In the genomic region with DNA sequence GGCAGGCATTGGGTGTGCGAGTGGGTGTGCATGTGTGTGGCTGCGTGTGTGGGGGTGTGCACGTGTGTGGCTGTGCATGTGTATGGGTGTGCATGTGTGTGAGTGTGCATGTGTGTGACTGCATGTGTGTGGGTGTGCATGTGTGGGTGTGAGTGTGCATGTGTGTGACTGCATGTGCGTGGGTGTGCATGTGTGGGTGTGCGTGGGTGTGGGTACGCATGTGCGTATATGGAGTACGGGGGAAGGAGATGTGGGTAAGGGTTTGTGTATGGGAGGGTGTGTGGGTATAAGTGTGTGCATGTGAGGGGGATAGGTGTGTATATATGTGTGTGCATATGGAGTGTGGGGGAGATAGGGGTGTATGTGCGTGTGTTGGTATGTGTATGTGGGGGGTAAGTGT, we compare ENCODE assay signal across 2 cellular contexts.
A peak's percentile ranks its signal among the peaks of the same experiment; 100 is the strongest.
TF ChIP-seq lines count a peak whose summit lies in the region.

No MANE protein-coding gene starts in this region.

TF ChIP-seq in GM12891, 5 proteins besides CTCF, POLR2A, EP300 and RAD21:
- TF ChIP-seq PAX5 (IDR thresholded peaks at IDR 0.05; ENCODE audit: insufficient read depth, low read length, severe bottlenecking) = no peak
- TF ChIP-seq POU2F2 (IDR thresholded peaks at IDR 0.05; ENCODE audit: low read depth, low read length) = no peak
- TF ChIP-seq SPI1 (IDR thresholded peaks at IDR 0.05; ENCODE audit: low read depth, low read length) = no peak
- TF ChIP-seq POLR2AphosphoS5 (IDR thresholded peaks at IDR 0.05; ENCODE audit: low read depth, low read length) = no peak
- no peak for TF ChIP-seq TAF1 (IDR thresholded peaks at IDR 0.05; ENCODE audit: low read depth, low read length)

TF ChIP-seq in GM12878, 131 proteins besides CTCF, POLR2A, EP300 and RAD21:
- TF ChIP-seq ZNF384 (IDR thresholded peaks at IDR 0.05; ENCODE audit: borderline replicate concordance, low read depth, low read length) (no peak), CREM (IDR thresholded peaks at IDR 0.05; ENCODE audit: low read depth) (no peak), POU2F2 (IDR thresholded peaks at IDR 0.05; ENCODE audit: borderline replicate concordance, low read depth, low read length) (no peak), TAF1 (IDR thresholded peaks at IDR 0.05; ENCODE audit: borderline replicate concordance, low read depth, low read length) (no peak), SIN3A (IDR thresholded peaks at IDR 0.05; ENCODE audit: low read depth, low read length) (no peak), TCF3 (IDR thresholded peaks at IDR 0.05; ENCODE audit: borderline replicate concordance, insufficient read depth, low read depth, low read length) (peak; percentile 61; the same call in 1 of the 2 replicates), HDAC6 (IDR thresholded peaks at IDR 0.05; ENCODE audit: unreplicated experiment) (no peak), ATF7 (IDR thresholded peaks at IDR 0.05; ENCODE audit: low read depth) (no peak), STAT1 (conservative IDR thresholded peaks at IDR 0.05) (no peak), STAT3 (IDR thresholded peaks at IDR 0.05; ENCODE audit: low read depth, low read length) (no peak), EGR1 (IDR thresholded peaks at IDR 0.05; ENCODE audit: borderline replicate concordance in 1 of 2, low read depth in 2 of 2, low read length in 2 of 2) (0 out of 3 replicates have a peak, but pooled peaks of 1 of the 2 experiments have one; percentile 27)
- TF ChIP-seq, protein P1, sequence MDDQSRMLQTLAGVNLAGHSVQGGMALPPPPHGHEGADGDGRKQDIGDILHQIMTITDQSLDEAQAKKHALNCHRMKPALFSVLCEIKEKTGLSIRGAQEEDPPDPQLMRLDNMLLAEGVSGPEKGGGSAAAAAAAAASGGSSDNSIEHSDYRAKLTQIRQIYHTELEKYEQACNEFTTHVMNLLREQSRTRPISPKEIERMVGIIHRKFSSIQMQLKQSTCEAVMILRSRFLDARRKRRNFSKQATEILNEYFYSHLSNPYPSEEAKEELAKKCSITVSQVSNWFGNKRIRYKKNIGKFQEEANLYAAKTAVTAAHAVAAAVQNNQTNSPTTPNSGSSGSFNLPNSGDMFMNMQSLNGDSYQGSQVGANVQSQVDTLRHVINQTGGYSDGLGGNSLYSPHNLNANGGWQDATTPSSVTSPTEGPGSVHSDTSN (IDR thresholded peaks at IDR 0.05; ENCODE audit: insufficient replicate concordance, low read depth, low read length) = peak; percentile 54
- TF ChIP-seq, protein P2, sequence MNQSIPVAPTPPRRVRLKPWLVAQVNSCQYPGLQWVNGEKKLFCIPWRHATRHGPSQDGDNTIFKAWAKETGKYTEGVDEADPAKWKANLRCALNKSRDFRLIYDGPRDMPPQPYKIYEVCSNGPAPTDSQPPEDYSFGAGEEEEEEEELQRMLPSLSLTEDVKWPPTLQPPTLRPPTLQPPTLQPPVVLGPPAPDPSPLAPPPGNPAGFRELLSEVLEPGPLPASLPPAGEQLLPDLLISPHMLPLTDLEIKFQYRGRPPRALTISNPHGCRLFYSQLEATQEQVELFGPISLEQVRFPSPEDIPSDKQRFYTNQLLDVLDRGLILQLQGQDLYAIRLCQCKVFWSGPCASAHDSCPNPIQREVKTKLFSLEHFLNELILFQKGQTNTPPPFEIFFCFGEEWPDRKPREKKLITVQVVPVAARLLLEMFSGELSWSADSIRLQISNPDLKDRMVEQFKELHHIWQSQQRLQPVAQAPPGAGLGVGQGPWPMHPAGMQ (IDR thresholded peaks at IDR 0.05; ENCODE audit: borderline replicate concordance) = no peak
- TF ChIP-seq, protein P3, sequence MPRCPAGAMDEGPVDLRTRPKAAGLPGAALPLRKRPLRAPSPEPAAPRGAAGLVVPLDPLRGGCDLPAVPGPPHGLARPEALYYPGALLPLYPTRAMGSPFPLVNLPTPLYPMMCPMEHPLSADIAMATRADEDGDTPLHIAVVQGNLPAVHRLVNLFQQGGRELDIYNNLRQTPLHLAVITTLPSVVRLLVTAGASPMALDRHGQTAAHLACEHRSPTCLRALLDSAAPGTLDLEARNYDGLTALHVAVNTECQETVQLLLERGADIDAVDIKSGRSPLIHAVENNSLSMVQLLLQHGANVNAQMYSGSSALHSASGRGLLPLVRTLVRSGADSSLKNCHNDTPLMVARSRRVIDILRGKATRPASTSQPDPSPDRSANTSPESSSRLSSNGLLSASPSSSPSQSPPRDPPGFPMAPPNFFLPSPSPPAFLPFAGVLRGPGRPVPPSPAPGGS (IDR thresholded peaks at IDR 0.05; ENCODE audit: borderline replicate concordance, insufficient read depth, low read depth, low read length, poor library complexity, severe bottlenecking) = peak; percentile 97
TF ChIP-seq in GM12878: peak in this region for 4.
